In genomic region chr12:89256060-89256459, GRCh38 we compare ENCODE assay signal across 18 cellular contexts.
A peak's percentile ranks its signal among the peaks of the same experiment; 100 is the strongest.
DNase-seq lines count a peak whose midpoint lies in the region; ATAC-seq and TF ChIP-seq lines count a peak whose summit lies in the region.
"Had no signal": no experiment of that assay in that cellular context is flagged by ENCODE, and none has a peak within 500 bp of the region (broad histone marks: within the 10 kb centered on the region; RNA-seq: fewer than 3 reads in every experiment).

No MANE protein-coding gene starts in this region.

- H3K4me1 ChIP-seq in PC-3 (ENCODE audit: insufficient read depth, low read length) (peaks cover 34% of the 10 kb centered on the region), trophoblast cell (ENCODE audit: control insufficient read depth in 1 of 2, insufficient read depth in 2 of 2, low read length in 2 of 2) (no peaks in the 10 kb centered on the region)
- H3K4me1 ChIP-seq: A549, Caco-2 had no signal

- no peaks in the 10 kb centered on the region for H3K79me2 ChIP-seq in PC-3 (ENCODE audit: low read length)
- H3K79me2 ChIP-seq in trophoblast cell (ENCODE audit: control insufficient read depth, insufficient read depth, low read length, poor library complexity): no peaks in the 10 kb centered on the region

- H3K23ac ChIP-seq in trophoblast cell (ENCODE audit: low read length): no peak overlapping the region

- H3K9ac ChIP-seq in PC-3 (ENCODE audit: low read length): no peak overlapping the region
- no peak overlapping the region for H3K9ac ChIP-seq in trophoblast cell (ENCODE audit: low read length)
- H3K9ac ChIP-seq: BLaER1 treated with 17β-estradiol and CSF1 and Interleukin-3, amounts not matched to agents 10 nM and 100 nM had no signal

- POLR2A ChIA-PET in PC-3 (lab: Charles Lee; ENCODE audit: unreplicated experiment): no interaction called here

- no peaks in the 10 kb centered on the region for H3K27me3 ChIP-seq in PC-3 (ENCODE audit: low read length)
- peaks cover 2% of the 10 kb centered on the region for H3K27me3 ChIP-seq in trophoblast cell (ENCODE audit: insufficient read depth, low read length)
- H3K27me3 ChIP-seq: BLaER1 treated with 17β-estradiol and CSF1 and Interleukin-3, amounts not matched to agents 10 nM and 100 nM had no signal

- no peaks in the 10 kb centered on the region for H3K79me1 ChIP-seq in trophoblast cell (ENCODE audit: low read length)

- no peak overlapping the region for H4K91ac ChIP-seq in trophoblast cell (ENCODE audit: low read depth, low read length)

- no peak overlapping the region for H4K12ac ChIP-seq in trophoblast cell (ENCODE audit: low read depth, low read length)

- no peak for ATAC-seq in PC-3
- no peak for ATAC-seq in Right ventricle myocardium inferior
- ATAC-seq: A549; CD8-positive, alpha-beta T cell had no signal

- no TSS peak for BruUV-seq in PC-3 (replicated peaks; lab: Mats Ljungman, UMichigan)

- no peak overlapping the region for H4K8ac ChIP-seq in trophoblast cell (ENCODE audit: low read depth, low read length)

- H2BK5ac ChIP-seq in trophoblast cell (ENCODE audit: low read depth, low read length, poor library complexity): no peak overlapping the region

- H3K9me2 ChIP-seq in PC-3 (replicated peaks; ENCODE audit: low read length): no peaks in the 10 kb centered on the region

- no peaks in the 10 kb centered on the region for H3K36me3 ChIP-seq in PC-3 (ENCODE audit: low read depth, low read length)
- no peaks in the 10 kb centered on the region for H3K36me3 ChIP-seq in trophoblast cell (ENCODE audit: control insufficient read depth in 1 of 2, insufficient read depth in 2 of 2, low read length in 2 of 2)
- H3K36me3 ChIP-seq: BLaER1 treated with 17β-estradiol and CSF1 and Interleukin-3, amounts not matched to agents 10 nM and 100 nM had no signal

- no peak overlapping the region for H2BK120ac ChIP-seq in trophoblast cell (ENCODE audit: insufficient read depth, low read length, poor library complexity)

- no peak overlapping the region for H2AFZ ChIP-seq in PC-3 (ENCODE audit: low read length)
- no peak overlapping the region for H2AFZ ChIP-seq in trophoblast cell (ENCODE audit: insufficient read depth, low read length, poor library complexity)

- H2AK5ac ChIP-seq in trophoblast cell (ENCODE audit: low read length): no peak overlapping the region

- no CpG with 5 or more reads among the region's 1 CpG for whole genome bisulfite sequencing in trophoblast cell (ENCODE audit: extremely low coverage, insufficient coverage, insufficient read length)

- no peak overlapping the region for H3K14ac ChIP-seq in trophoblast cell (ENCODE audit: low read length)

- H3F3A ChIP-seq in PC-3 (ENCODE audit: low read length, unreplicated experiment): no peaks in the 10 kb centered on the region

- CTCF ChIA-PET in PC-3 (lab: Charles Lee): no interaction called here

- DNase-seq in NCI-H82 (lab: John Stamatoyannopoulos, UW) (peak; percentile 6), NCI-H82 treated with DMSO at 0.1 percent for 48 hours (lab: John Stamatoyannopoulos, UW; ENCODE audit: unreplicated experiment) (no peak), PC-3 (peak; percentile 18), epithelial cell of esophagus (ENCODE audit: low read depth) (peak; percentile 23), trophoblast cell (peak; percentile 49 to 88), Right ventricle myocardium inferior (ENCODE audit: missing footprints) (no peak), NCI-H774 (lab: John Stamatoyannopoulos, UW) (no peak)
- DNase-seq: AML-193; Caco-2; Calu3; CD4-positive, alpha-beta T cell; CD8-positive, alpha-beta T cell; DMS79 treated with DMSO at 0.1 percent for 48 hours; GF-D8 had no signal

- intact Hi-C loops in PC-3 (cut with micrococcal nuclease): no loop called here
- intact Hi-C loops in Right ventricle myocardium inferior (cut with DNase I): no loop called here

- no peaks in the 10 kb centered on the region for H4K20me1 ChIP-seq in PC-3 (ENCODE audit: low read length)
- H4K20me1 ChIP-seq: BLaER1 treated with 17β-estradiol and CSF1 and Interleukin-3, amounts not matched to agents 10 nM and 100 nM had no signal

- no peaks in the 10 kb centered on the region for H3K9me3 ChIP-seq in PC-3 (ENCODE audit: low read length)
- no peaks in the 10 kb centered on the region for H3K9me3 ChIP-seq in trophoblast cell (ENCODE audit: insufficient read depth, low read depth, low read length)
- H3K9me3 ChIP-seq: A549, Caco-2 had no signal

- H3K18ac ChIP-seq in trophoblast cell (ENCODE audit: low read length): no peak overlapping the region

- no peak overlapping the region for H3K4me3 ChIP-seq in PC-3 (ENCODE audit: low read length)
- H3K4me3 ChIP-seq in epithelial cell of esophagus (ENCODE audit: low read length): no peak overlapping the region
- H3K4me3 ChIP-seq in trophoblast cell (ENCODE audit: low read depth, low read length): no peak overlapping the region
- H3K4me3 ChIP-seq: A549; BLaER1 treated with 17β-estradiol and CSF1 and Interleukin-3, amounts not matched to agents 10 nM and 100 nM had no signal

- no peak overlapping the region for H3K4me2 ChIP-seq in PC-3 (ENCODE audit: low read length)
- H3K4me2 ChIP-seq in trophoblast cell (ENCODE audit: low read length): no peak overlapping the region
- H3K4me2 ChIP-seq: A549; BLaER1 treated with 17β-estradiol and CSF1 and Interleukin-3, amounts not matched to agents 10 nM and 100 nM had no signal

- H3K4ac ChIP-seq in trophoblast cell (ENCODE audit: low read depth, low read length): no peak overlapping the region

- H2BK12ac ChIP-seq in trophoblast cell (ENCODE audit: low read length): no peak overlapping the region

- TF ChIP-seq CTCF in PC-3 (conservative IDR thresholded peaks at IDR 0.05; ENCODE audit: low read depth, low read length) (no peak), epithelial cell of esophagus (IDR thresholded peaks at IDR 0.05; ENCODE audit: insufficient read depth, low read depth, low read length, missing control alignments) (no peak)

- H3K27ac ChIP-seq in PC-3 (ENCODE audit: low read length) (no peak overlapping the region), trophoblast cell (ENCODE audit: low read depth, low read length) (no peak overlapping the region)
- H3K27ac ChIP-seq: 22Rv1; A549; BLaER1 treated with 17β-estradiol and CSF1 and Interleukin-3, amounts not matched to agents 10 nM and 100 nM; C4-2B had no signal

Comparison
In these comparisons a context has a peak if more than half of its experiments do, and no peak if none do; other contexts are left out.
1. DNase-seq: peak in NCI-H82 (single experiment), PC-3 (single experiment), epithelial cell of esophagus (single experiment) and trophoblast cell (2 of 2); none in NCI-H82 treated with DMSO at 0.1 percent for 48 hours (single experiment), Right ventricle myocardium inferior (single experiment) and NCI-H774 (single experiment).